ENCODE assay signal across 9 cellular contexts in genomic region chr1:217333939-217334338, GRCh38.
DNase-seq lines count a peak whose midpoint lies in the region; ATAC-seq, FAIRE-seq and TF ChIP-seq lines count a peak whose summit lies in the region.
"Had no signal": no experiment of that assay in that cellular context is flagged by ENCODE, and none has a peak within 500 bp of the region (broad histone marks: within the 10 kb centered on the region; RNA-seq: fewer than 3 reads in every experiment).

No MANE protein-coding gene starts in this region.

- H3K36me3 ChIP-seq in kidney (ENCODE audit: control insufficient read depth in 1 of 2, insufficient read depth in 2 of 2, low read length in 2 of 2): no peaks in the 10 kb centered on the region

- no peak overlapping the region for H3K4me3 ChIP-seq in kidney (ENCODE audit: low read length in 2 of 2)

- H3K9me3 ChIP-seq in kidney (ENCODE audit: control insufficient read depth in 1 of 2, low read length in 2 of 2): no peaks in the 10 kb centered on the region

- H3K27ac ChIP-seq in kidney (ENCODE audit: low read depth in 2 of 2, low read length in 2 of 2): no peak overlapping the region

- peaks cover 3 to 14% of the 10 kb centered on the region in 2 donors for H3K4me1 ChIP-seq in kidney (ENCODE audit: control insufficient read depth in 1 of 2, insufficient read depth in 1 of 2, low read depth in 1 of 2, low read length in 2 of 2)

- DNase-seq in DMS 273 (lab: John Stamatoyannopoulos, UW; ENCODE audit: unreplicated experiment) (peak; percentile 78), DMS 273 treated with DMSO at 0.1 percent for 48 hours (lab: John Stamatoyannopoulos, UW) (no peak), Kasumi-1 (lab: John Stamatoyannopoulos, UW) (peak; percentile 48 to 55), UCSD-AML1 (lab: John Stamatoyannopoulos, UW; ENCODE audit: unreplicated experiment) (peak; percentile 9), kidney (no peak), GOT3 (lab: John Stamatoyannopoulos, UW) (no peak)

- peak; percentile 76 for ATAC-seq in GM21717 (IDR thresholded peaks at IDR 0.05; ENCODE audit: unreplicated experiment)
- no peak for ATAC-seq in HG03025 (IDR thresholded peaks at IDR 0.05; ENCODE audit: low FRiP score, unreplicated experiment)

- H3K9ac ChIP-seq in kidney (ENCODE audit: low read length in 2 of 2): no peak overlapping the region

- peak; percentile 67 for TF ChIP-seq CTCF in kidney (IDR thresholded peaks at IDR 0.05; ENCODE audit: borderline replicate concordance, extremely low read depth, insufficient read depth)

- no peak for FAIRE-seq in kidney (lab: Jason Lieb, UNC)
- FAIRE-seq: A204.1 had no signal

- intact Hi-C loops in kidney (cut with DNase I): no loop called here

Comparison
In these comparisons a context has a peak if more than half of its experiments do, and no peak if none do; other contexts are left out.
1. DNase-seq: peak in DMS 273 (single experiment), Kasumi-1 (2 of 2) and UCSD-AML1 (single experiment); none in DMS 273 treated with DMSO at 0.1 percent for 48 hours (single experiment), kidney (single experiment) and GOT3 (single experiment).